Comparison of ENCODE assay signal across 10 cellular contexts in the genomic region with DNA sequence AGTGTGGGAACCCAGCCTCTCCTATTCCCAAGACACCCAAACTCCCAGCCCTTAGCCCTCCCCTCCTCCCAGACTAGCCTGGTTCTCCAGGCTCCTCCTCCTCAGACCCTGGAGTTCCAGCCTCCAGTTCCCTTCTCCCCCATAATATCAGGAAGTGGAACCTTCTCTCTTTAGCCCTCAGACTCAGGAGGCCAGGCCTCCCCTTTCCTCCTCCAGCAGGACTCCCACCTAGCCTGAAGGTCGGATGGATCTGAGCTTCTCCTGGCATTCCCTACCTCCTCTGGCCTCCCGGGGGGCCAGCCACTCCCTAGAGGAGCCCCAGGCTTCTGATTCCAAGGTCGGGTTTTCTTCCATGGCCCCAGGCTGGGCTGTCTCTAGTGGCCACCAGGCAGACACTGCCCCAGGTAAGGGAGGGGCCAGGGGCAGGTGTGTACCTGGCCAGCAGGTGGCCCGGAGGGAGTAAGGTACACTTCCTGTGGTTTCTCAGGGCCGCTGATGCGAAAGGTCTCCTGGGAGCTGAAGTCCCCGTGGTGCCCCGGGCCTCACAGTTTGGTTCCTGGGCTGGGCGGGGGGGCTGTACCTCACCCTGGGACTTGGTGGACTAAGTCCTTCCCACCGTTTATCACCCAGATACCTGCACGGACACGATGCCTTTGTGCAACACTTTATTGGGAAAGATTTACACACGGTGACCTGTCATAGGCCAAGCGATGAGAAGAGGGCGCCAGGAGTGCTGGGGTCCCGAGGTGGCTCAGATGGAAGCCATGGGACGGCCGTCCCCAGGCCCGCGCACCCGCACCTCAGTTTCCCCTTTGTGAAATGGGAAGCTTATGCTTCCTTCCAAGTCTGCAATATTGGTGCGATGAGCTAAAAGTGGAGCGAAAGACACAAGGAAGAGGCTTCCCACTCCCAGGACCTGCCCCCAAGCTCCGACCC. TPM values are rescaled to one million over a fixed set of nuclear protein-coding genes. Genes with fewer than 3 reads are reported as not detected.
DNase-seq lines count a peak whose midpoint lies in the region; ATAC-seq and TF ChIP-seq lines count a peak whose summit lies in the region.
"Had no signal": no experiment of that assay in that cellular context is flagged by ENCODE, and none has a peak within 500 bp of the region (broad histone marks: within the 10 kb centered on the region; RNA-seq: fewer than 3 reads in every experiment).

A gene with protein sequence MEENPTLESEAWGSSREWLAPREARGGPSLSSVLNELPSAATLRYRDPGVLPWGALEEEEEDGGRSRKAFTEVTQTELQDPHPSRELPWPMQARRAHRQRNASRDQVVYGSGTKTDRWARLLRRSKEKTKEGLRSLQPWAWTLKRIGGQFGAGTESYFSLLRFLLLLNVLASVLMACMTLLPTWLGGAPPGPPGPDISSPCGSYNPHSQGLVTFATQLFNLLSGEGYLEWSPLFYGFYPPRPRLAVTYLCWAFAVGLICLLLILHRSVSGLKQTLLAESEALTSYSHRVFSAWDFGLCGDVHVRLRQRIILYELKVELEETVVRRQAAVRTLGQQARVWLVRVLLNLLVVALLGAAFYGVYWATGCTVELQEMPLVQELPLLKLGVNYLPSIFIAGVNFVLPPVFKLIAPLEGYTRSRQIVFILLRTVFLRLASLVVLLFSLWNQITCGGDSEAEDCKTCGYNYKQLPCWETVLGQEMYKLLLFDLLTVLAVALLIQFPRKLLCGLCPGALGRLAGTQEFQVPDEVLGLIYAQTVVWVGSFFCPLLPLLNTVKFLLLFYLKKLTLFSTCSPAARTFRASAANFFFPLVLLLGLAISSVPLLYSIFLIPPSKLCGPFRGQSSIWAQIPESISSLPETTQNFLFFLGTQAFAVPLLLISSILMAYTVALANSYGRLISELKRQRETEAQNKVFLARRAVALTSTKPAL (minus strand): TSS at position 397 of the 936 bp plus-strand sequence. CDS start 43 bp downstream, at position 354.

- H3K36me3 ChIP-seq in SK-N-MC (ENCODE audit: insufficient read depth, low read length) = no peaks in the 10 kb centered on the region; the same call in 1 of the 2 replicates
- H3K36me3 ChIP-seq: thoracic aorta had no signal

- no peak within 1 kb of the TSS for H3K9ac ChIP-seq in SK-N-MC (ENCODE audit: insufficient read length)

- H3K27ac ChIP-seq in SK-N-MC = no peak within 1 kb of the TSS
- H3K27ac ChIP-seq: thoracic aorta had no signal

- peak; percentile 33 for DNase-seq in SIG-M5 treated with dmso at 0.1 percent for 504 hours (lab: John Stamatoyannopoulos, UW; ENCODE audit: unreplicated experiment)
- no peak for DNase-seq in SIG-M5 (lab: John Stamatoyannopoulos, UW)
- no peak for DNase-seq in SK-N-MC (ENCODE audit: low read depth, low spot score)
- peak; percentile 76 for DNase-seq in ureter (ENCODE audit: low spot score)
- DNase-seq in lower leg skin (ENCODE audit: low spot score in 2 of 2) = no peak

- ATAC-seq in GM21576 (IDR thresholded peaks at IDR 0.05; ENCODE audit: unreplicated experiment) (no peak), GM21619 (IDR thresholded peaks at IDR 0.05; ENCODE audit: unreplicated experiment) (no peak)

- WGBS in lower leg skin, 2 donors = 28 to 30% methylated on average over 23 to 24 of the region's 24 CpGs

- intact Hi-C loops in lower leg skin (cut with DNase I; ENCODE audit: low total_unique reads) = no loop called here

- H3K9me3 ChIP-seq in SK-N-MC (ENCODE audit: low read depth, low read length) (no peaks in the 10 kb centered on the region), iPS-18c (ENCODE audit: control insufficient read depth, insufficient read depth, low read length) (no peaks in the 10 kb centered on the region)
- H3K9me3 ChIP-seq: thoracic aorta had no signal

- no peak for TF ChIP-seq POLR2A in lower leg skin (IDR thresholded peaks at IDR 0.05)

- H3K4me3 ChIP-seq in SK-N-MC (peak within 1 kb of the TSS; percentile 39), iPS-18c (ENCODE audit: insufficient read depth, low read depth, low read length) (peak within 1 kb of the TSS; percentile 55), lower leg skin (ENCODE audit: low read depth, poor library complexity, severe bottlenecking) (no peak within 1 kb of the TSS)
- H3K4me3 ChIP-seq: thoracic aorta had no signal

- no peak for TF ChIP-seq CTCF in lower leg skin (IDR thresholded peaks at IDR 0.05)

RNA-seq across cellular contexts. Expression of the gene that starts here (rescaled TPM):
- total RNA-seq in ureter (155 TPM), lower leg skin (1 to 10 TPM; 2.4 to 9.3 (median 6.3) TPM)
- total RNA-seq: glomerular endothelial cell had no signal

Comparison
In these comparisons a context has a peak if more than half of its experiments do, and no peak if none do; other contexts are left out.
1. RNA of the gene that starts here (total RNA-seq): 155 TPM in ureter (single experiment); 2.4 to 9.3 TPM in lower leg skin; every median in the first group is over 10 times any median in the second.
2. DNase-seq: peak in SIG-M5 treated with dmso at 0.1 percent for 504 hours (single experiment) and ureter (single experiment); none in SIG-M5 (single experiment), SK-N-MC (single experiment) and lower leg skin (0 of 2).